Comparison of ENCODE assay signal across 1 cellular context in the genomic region with DNA sequence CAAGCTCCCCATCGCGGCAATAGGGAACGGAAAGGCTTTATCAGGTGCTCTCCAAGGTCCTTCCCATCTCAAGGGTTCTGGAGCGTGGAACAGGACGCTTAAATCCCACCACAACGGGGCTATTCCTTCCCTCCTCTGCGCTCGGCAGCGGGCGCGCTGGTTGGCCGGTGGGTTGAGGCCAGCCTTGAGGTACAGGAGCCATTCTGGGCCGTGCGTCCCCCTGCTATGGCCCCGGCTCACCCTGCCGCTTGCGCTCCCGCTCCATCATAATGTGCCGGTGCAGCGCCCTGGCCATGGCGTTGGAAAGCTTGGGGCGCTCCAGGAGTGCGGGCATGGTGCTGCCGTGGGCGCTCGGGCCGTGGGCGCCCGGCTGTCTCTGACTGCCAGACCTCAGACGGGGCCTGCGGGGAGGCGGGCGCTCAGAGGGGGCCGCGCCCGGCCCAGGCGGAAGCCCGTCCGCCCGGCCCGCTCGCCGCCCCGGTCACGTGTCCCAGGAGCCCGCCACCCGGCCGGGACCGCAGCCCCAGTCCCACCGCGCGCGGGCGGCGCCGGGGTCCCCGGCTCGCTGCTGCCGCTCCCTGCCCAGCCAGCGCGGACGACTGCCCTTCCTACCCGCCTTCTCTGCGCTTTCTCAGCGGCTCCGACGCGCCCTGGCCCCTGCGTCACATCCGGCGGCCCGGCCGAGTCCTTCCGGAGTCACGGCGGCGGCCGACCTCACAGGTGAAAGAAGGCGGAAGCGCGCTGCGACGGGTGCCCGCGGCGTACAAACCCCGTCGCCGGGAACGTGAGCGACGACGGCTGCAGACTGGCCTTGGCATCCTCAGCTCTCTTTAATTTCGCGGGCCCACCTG.
TF ChIP-seq lines count a peak whose summit lies in the region.

A gene with protein sequence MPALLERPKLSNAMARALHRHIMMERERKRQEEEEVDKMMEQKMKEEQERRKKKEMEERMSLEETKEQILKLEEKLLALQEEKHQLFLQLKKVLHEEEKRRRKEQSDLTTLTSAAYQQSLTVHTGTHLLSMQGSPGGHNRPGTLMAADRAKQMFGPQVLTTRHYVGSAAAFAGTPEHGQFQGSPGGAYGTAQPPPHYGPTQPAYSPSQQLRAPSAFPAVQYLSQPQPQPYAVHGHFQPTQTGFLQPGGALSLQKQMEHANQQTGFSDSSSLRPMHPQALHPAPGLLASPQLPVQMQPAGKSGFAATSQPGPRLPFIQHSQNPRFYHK (minus strand): TSS at position 642 of the 851 bp plus-strand sequence. CDS start 308 bp downstream, at position 334.

TF ChIP-seq in HepG2, 621 proteins besides CTCF, POLR2A, EP300 and RAD21 (continued from another document and continues in another):
- TF ChIP-seq, protein P1, sequence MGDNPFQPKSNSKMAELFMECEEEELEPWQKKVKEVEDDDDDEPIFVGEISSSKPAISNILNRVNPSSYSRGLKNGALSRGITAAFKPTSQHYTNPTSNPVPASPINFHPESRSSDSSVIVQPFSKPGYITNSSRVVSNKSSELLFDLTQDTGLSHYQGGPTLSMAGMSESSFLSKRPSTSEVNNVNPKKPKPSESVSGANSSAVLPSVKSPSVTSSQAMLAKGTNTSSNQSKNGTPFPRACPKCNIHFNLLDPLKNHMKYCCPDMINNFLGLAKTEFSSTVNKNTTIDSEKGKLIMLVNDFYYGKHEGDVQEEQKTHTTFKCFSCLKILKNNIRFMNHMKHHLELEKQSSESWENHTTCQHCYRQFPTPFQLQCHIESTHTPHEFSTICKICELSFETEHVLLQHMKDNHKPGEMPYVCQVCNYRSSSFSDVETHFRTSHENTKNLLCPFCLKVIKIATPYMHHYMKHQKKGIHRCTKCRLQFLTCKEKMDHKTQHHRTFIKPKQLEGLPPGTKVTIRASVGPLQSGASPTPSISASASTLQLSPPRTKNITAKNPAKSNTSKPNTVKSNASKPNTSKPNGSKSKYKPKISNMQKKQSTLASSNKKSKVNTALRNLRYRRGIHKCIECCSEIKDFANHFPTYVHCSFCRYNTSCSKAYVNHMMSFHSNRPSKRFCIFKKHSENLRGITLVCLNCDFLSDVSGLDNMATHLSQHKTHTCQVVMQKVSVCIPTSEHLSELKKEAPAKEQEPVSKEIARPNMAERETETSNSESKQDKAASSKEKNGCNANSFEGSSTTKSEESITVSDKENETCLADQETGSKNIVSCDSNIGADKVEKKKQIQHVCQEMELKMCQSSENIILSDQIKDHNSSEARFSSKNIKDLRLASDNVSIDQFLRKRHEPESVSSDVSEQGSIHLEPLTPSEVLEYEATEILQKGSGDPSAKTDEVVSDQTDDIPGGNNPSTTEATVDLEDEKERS (CRISPR knock-in tag; IDR thresholded peaks at IDR 0.05) = no peak
- TF ChIP-seq ARNT2 (CRISPR knock-in tag; IDR thresholded peaks at IDR 0.05; ENCODE audit: low read depth) = peak; percentile 77
- TF ChIP-seq NAIF1 (CRISPR knock-in tag; IDR thresholded peaks at IDR 0.05; ENCODE audit: borderline replicate concordance) = no peak
- no peak for TF ChIP-seq ZNF550 (CRISPR knock-in tag; IDR thresholded peaks at IDR 0.05; ENCODE audit: borderline replicate concordance)
- no peak for TF ChIP-seq NFE2 (CRISPR knock-in tag; IDR thresholded peaks at IDR 0.05)
- no peak for TF ChIP-seq ZNF382 (CRISPR knock-in tag; IDR thresholded peaks at IDR 0.05; ENCODE audit: borderline replicate concordance)
- peak; percentile 78; the same call in 1 of the 2 replicates for TF ChIP-seq HOXA5 (CRISPR knock-in tag; IDR thresholded peaks at IDR 0.05)
- TF ChIP-seq ZNF549 (CRISPR knock-in tag; IDR thresholded peaks at IDR 0.05) = no peak
- TF ChIP-seq, protein P2, sequence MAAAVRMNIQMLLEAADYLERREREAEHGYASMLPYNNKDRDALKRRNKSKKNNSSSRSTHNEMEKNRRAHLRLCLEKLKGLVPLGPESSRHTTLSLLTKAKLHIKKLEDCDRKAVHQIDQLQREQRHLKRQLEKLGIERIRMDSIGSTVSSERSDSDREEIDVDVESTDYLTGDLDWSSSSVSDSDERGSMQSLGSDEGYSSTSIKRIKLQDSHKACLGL (CRISPR knock-in tag; IDR thresholded peaks at IDR 0.05) = 0 out of 2 replicates have a peak, but pooled peaks have one; percentile 28
- TF ChIP-seq, protein P3, sequence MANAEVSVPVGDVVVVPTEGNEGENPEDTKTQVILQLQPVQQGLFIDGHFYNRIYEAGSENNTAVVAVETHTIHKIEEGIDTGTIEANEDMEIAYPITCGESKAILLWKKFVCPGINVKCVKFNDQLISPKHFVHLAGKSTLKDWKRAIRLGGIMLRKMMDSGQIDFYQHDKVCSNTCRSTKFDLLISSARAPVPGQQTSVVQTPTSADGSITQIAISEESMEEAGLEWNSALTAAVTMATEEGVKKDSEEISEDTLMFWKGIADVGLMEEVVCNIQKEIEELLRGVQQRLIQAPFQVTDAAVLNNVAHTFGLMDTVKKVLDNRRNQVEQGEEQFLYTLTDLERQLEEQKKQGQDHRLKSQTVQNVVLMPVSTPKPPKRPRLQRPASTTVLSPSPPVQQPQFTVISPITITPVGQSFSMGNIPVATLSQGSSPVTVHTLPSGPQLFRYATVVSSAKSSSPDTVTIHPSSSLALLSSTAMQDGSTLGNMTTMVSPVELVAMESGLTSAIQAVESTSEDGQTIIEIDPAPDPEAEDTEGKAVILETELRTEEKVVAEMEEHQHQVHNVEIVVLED (CRISPR knock-in tag; IDR thresholded peaks at IDR 0.05; ENCODE audit: borderline replicate concordance) = peak; percentile 95
- peak; percentile 55; the same call in 1 of the 2 replicates for TF ChIP-seq FOXO1 (CRISPR knock-in tag; IDR thresholded peaks at IDR 0.05)
- no peak for TF ChIP-seq SRSF4 (IDR thresholded peaks at IDR 0.05; ENCODE audit: low read depth, low read length, poor library complexity, severe bottlenecking)
- no peak for TF ChIP-seq ZMYM2 (CRISPR knock-in tag; IDR thresholded peaks at IDR 0.05)
- peak; percentile 96 for TF ChIP-seq GATAD1 (CRISPR knock-in tag; IDR thresholded peaks at IDR 0.05)
- TF ChIP-seq, protein P4, sequence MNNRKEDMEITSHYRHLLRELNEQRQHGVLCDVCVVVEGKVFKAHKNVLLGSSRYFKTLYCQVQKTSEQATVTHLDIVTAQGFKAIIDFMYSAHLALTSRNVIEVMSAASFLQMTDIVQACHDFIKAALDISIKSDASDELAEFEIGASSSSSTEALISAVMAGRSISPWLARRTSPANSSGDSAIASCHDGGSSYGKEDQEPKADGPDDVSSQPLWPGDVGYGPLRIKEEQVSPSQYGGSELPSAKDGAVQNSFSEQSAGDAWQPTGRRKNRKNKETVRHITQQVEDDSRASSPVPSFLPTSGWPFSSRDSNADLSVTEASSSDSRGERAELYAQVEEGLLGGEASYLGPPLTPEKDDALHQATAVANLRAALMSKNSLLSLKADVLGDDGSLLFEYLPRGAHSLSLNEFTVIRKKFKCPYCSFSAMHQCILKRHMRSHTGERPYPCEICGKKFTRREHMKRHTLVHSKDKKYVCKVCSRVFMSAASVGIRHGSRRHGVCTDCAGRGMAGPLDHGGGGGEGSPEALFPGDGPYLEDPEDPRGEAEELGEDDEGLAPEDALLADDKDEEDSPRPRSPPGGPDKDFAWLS (CRISPR knock-in tag; IDR thresholded peaks at IDR 0.05; ENCODE audit: borderline replicate concordance) = no peak
- no peak for TF ChIP-seq TCF7L2 (IDR thresholded peaks at IDR 0.05; ENCODE audit: low read depth, low read length)
- TF ChIP-seq ELF1 (CRISPR knock-in tag; IDR thresholded peaks at IDR 0.05) = peak; percentile 99
- peak; percentile 85; the same call in 1 of the 2 replicates for TF ChIP-seq ZNF383 (CRISPR knock-in tag; IDR thresholded peaks at IDR 0.05; ENCODE audit: borderline replicate concordance)
- no peak for TF ChIP-seq FOXM1 (CRISPR knock-in tag; IDR thresholded peaks at IDR 0.05)
- TF ChIP-seq, protein P5, sequence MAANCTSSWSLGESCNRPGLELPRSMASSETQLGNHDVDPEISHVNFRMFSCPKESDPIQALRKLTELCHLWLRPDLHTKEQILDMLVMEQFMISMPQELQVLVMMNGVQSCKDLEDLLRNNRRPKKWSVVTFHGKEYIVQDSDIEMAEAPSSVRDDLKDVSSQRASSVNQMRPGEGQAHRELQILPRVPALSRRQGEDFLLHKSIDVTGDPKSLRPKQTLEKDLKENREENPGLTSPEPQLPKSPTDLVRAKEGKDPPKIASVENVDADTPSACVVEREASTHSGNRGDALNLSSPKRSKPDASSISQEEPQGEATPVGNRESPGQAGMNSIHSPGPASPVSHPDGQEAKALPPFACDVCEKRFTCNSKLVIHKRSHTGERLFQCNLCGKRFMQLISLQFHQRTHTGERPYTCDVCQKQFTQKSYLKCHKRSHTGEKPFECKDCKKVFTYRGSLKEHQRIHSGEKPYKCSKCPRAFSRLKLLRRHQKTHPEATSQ (CRISPR knock-in tag; IDR thresholded peaks at IDR 0.05; ENCODE audit: borderline replicate concordance) = 0 out of 2 replicates have a peak, but pooled peaks have one; percentile 46
- no peak for TF ChIP-seq CCAR2 (optimal IDR thresholded peaks at IDR 0.05; ENCODE audit: low read depth, low read length)
- TF ChIP-seq ZEB1 (IDR thresholded peaks at IDR 0.05; ENCODE audit: insufficient replicate concordance, low read depth) = peak; percentile 31
- no peak for TF ChIP-seq MED13 (CRISPR knock-in tag; IDR thresholded peaks at IDR 0.05)
- TF ChIP-seq REPIN1 (CRISPR knock-in tag; IDR thresholded peaks at IDR 0.05; ENCODE audit: borderline replicate concordance, low read depth) = peak; percentile 92
- TF ChIP-seq, protein P6, sequence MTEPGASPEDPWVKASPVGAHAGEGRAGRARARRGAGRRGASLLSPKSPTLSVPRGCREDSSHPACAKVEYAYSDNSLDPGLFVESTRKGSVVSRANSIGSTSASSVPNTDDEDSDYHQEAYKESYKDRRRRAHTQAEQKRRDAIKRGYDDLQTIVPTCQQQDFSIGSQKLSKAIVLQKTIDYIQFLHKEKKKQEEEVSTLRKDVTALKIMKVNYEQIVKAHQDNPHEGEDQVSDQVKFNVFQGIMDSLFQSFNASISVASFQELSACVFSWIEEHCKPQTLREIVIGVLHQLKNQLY (CRISPR knock-in tag; IDR thresholded peaks at IDR 0.05) = peak; percentile 26; the same call in 1 of the 2 replicates
- TF ChIP-seq MTA1 (CRISPR knock-in tag; IDR thresholded peaks at IDR 0.05; ENCODE audit: borderline replicate concordance) = peak; percentile 78; the same call in 1 of the 2 replicates
- TF ChIP-seq, protein P7, sequence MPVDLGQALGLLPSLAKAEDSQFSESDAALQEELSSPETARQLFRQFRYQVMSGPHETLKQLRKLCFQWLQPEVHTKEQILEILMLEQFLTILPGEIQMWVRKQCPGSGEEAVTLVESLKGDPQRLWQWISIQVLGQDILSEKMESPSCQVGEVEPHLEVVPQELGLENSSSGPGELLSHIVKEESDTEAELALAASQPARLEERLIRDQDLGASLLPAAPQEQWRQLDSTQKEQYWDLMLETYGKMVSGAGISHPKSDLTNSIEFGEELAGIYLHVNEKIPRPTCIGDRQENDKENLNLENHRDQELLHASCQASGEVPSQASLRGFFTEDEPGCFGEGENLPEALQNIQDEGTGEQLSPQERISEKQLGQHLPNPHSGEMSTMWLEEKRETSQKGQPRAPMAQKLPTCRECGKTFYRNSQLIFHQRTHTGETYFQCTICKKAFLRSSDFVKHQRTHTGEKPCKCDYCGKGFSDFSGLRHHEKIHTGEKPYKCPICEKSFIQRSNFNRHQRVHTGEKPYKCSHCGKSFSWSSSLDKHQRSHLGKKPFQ (CRISPR knock-in tag; IDR thresholded peaks at IDR 0.05; ENCODE audit: insufficient replicate concordance) = no peak
- 0 out of 2 replicates have a peak, but pooled peaks have one; percentile 42 for TF ChIP-seq ZFP90 (CRISPR knock-in tag; IDR thresholded peaks at IDR 0.05; ENCODE audit: borderline replicate concordance)
- 0 out of 2 replicates have a peak, but pooled peaks have one; percentile 53 for TF ChIP-seq TGIF2 (CRISPR knock-in tag; IDR thresholded peaks at IDR 0.05)
- TF ChIP-seq, protein P8, sequence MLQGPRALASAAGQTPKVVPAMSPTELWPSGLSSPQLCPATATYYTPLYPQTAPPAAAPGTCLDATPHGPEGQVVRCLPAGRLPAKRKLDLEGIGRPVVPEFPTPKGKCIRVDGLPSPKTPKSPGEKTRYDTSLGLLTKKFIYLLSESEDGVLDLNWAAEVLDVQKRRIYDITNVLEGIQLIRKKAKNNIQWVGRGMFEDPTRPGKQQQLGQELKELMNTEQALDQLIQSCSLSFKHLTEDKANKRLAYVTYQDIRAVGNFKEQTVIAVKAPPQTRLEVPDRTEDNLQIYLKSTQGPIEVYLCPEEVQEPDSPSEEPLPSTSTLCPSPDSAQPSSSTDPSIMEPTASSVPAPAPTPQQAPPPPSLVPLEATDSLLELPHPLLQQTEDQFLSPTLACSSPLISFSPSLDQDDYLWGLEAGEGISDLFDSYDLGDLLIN (CRISPR knock-in tag; IDR thresholded peaks at IDR 0.05; ENCODE audit: borderline replicate concordance) = peak; percentile 85
- peak; percentile 28; the same call in 1 of the 2 replicates for TF ChIP-seq ZNF713 (CRISPR knock-in tag; IDR thresholded peaks at IDR 0.05)
- TF ChIP-seq, protein P9, sequence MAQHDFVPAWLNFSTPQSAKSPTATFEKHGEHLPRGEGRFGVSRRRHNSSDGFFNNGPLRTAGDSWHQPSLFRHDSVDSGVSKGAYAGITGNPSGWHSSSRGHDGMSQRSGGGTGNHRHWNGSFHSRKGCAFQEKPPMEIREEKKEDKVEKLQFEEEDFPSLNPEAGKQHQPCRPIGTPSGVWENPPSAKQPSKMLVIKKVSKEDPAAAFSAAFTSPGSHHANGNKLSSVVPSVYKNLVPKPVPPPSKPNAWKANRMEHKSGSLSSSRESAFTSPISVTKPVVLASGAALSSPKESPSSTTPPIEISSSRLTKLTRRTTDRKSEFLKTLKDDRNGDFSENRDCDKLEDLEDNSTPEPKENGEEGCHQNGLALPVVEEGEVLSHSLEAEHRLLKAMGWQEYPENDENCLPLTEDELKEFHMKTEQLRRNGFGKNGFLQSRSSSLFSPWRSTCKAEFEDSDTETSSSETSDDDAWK (CRISPR knock-in tag; IDR thresholded peaks at IDR 0.05) = no peak
- peak; percentile 88 for TF ChIP-seq ELF3 (CRISPR knock-in tag; IDR thresholded peaks at IDR 0.05)
- TF ChIP-seq SMAD3 (CRISPR knock-in tag; IDR thresholded peaks at IDR 0.05) = 0 out of 2 replicates have a peak, but pooled peaks have one; percentile 59
- TF ChIP-seq ZNF776 (CRISPR knock-in tag; IDR thresholded peaks at IDR 0.05) = no peak
- no peak for TF ChIP-seq ZNF724P (CRISPR knock-in tag; IDR thresholded peaks at IDR 0.05; ENCODE audit: borderline replicate concordance)
- TF ChIP-seq ZNF772 (CRISPR knock-in tag; IDR thresholded peaks at IDR 0.05) = no peak; the same call in 1 of the 2 replicates
- no peak for TF ChIP-seq KAT2B (IDR thresholded peaks at IDR 0.05; ENCODE audit: borderline replicate concordance, low read depth, low read length)
- TF ChIP-seq, protein P10, sequence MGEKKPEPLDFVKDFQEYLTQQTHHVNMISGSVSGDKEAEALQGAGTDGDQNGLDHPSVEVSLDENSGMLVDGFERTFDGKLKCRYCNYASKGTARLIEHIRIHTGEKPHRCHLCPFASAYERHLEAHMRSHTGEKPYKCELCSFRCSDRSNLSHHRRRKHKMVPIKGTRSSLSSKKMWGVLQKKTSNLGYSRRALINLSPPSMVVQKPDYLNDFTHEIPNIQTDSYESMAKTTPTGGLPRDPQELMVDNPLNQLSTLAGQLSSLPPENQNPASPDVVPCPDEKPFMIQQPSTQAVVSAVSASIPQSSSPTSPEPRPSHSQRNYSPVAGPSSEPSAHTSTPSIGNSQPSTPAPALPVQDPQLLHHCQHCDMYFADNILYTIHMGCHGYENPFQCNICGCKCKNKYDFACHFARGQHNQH (CRISPR knock-in tag; IDR thresholded peaks at IDR 0.05) = peak; percentile 81
- no peak for TF ChIP-seq ZNF720 (CRISPR knock-in tag; IDR thresholded peaks at IDR 0.05)
- TF ChIP-seq ZNF251 (CRISPR knock-in tag; IDR thresholded peaks at IDR 0.05) = no peak
- no peak for TF ChIP-seq EZH2 (conservative IDR thresholded peaks at IDR 0.05; ENCODE audit: low read depth, low read length)
- no peak for TF ChIP-seq NR1H2 (CRISPR knock-in tag; IDR thresholded peaks at IDR 0.05; ENCODE audit: borderline replicate concordance, low read depth)
- TF ChIP-seq ZSCAN21 (CRISPR knock-in tag; IDR thresholded peaks at IDR 0.05; ENCODE audit: borderline replicate concordance) = peak; percentile 82; the same call in 1 of the 2 replicates
- TF ChIP-seq DPF2 (CRISPR knock-in tag; IDR thresholded peaks at IDR 0.05; ENCODE audit: borderline replicate concordance, low read depth) = no peak
